1 cellular context compared by ENCODE assay signal in the genomic region with DNA sequence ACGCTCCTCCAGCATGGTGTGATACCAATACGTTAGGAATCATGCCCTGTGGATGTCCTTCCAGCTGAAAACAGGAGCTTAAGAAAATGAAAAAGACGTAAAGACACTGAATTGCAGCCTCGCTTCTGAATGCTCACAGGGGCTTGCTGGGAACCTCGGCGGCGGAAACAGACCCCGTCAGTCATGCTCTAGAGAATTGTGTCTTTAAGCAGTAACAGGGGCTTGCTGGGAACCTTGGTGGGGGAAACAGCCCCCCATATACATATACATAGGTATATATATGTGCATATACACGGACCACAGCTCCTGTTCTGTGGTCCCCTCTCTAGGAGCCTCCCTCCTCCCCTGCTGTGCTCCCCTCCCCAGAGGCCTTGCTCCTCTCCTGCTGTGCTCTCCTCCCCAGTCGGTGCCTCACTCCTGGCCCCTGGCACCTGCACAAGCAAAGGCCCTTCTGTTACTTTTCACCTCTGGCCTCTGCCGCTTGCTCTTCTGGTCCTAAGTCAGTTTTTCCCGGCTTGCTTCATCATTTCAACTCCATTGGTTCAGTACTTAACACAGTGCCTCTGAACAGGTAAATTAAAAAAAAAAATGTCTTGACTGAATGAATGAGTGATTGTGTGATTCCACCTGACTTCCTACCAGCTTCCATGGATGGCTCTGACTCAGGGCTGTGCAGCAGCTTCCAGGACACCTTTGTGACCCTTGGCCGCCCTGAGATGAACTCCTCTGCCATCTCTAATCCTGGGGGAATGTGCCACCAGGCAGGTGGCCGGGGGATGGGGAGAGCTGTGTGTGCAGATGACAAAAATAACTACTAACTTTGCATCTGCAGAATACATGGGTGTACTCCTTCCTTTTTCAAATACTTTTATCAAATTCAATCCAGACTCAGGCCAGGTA.
TF ChIP-seq lines count a peak whose summit lies in the region.

No MANE protein-coding gene starts in this region.

TF ChIP-seq in H1, 55 proteins besides CTCF, POLR2A, EP300 and RAD21:
- TF ChIP-seq TCF12 (IDR thresholded peaks at IDR 0.05; ENCODE audit: low read depth, low read length) (no peak), CBX8 (IDR thresholded peaks at IDR 0.05; ENCODE audit: borderline replicate concordance, low read depth, low read length) (no peak), ASH2L (IDR thresholded peaks at IDR 0.05; ENCODE audit: low read length) (no peak), CHD2 (IDR thresholded peaks at IDR 0.05; ENCODE audit: low read length) (no peak), ZNF274 (IDR thresholded peaks at IDR 0.05; ENCODE audit: borderline replicate concordance, extremely low read depth, low read length) (no peak), RBBP5 (IDR thresholded peaks at IDR 0.05; ENCODE audit: borderline replicate concordance, low read depth, low read length) (no peak), POU5F1 (IDR thresholded peaks at IDR 0.05; ENCODE audit: low read depth, low read length) (no peak), SP2 (IDR thresholded peaks at IDR 0.05; ENCODE audit: low read length) (no peak), PHF8 (conservative IDR thresholded peaks at IDR 0.05; ENCODE audit: low read depth, low read length) (no peak), RXRA (IDR thresholded peaks at IDR 0.05; ENCODE audit: insufficient read depth, low read depth, low read length) (no peak), CHD1 (IDR thresholded peaks at IDR 0.05; ENCODE audit: low read depth, low read length) (no peak), JUND (IDR thresholded peaks at IDR 0.05; ENCODE audit: low read length) (no peak), CEBPB (IDR thresholded peaks at IDR 0.05; ENCODE audit: low read depth, low read length) (no peak), BCL11A (IDR thresholded peaks at IDR 0.05; ENCODE audit: low read depth in 2 of 2, low read length in 2 of 2) (no peak), RFX5 (IDR thresholded peaks at IDR 0.05; ENCODE audit: borderline replicate concordance, low read depth, low read length) (no peak), TBP (IDR thresholded peaks at IDR 0.05; ENCODE audit: low read depth, low read length) (no peak), SP4 (IDR thresholded peaks at IDR 0.05; ENCODE audit: low read length) (no peak), NRF1 (IDR thresholded peaks at IDR 0.05; ENCODE audit: low read depth, low read length) (no peak)
- TF ChIP-seq, protein P1, sequence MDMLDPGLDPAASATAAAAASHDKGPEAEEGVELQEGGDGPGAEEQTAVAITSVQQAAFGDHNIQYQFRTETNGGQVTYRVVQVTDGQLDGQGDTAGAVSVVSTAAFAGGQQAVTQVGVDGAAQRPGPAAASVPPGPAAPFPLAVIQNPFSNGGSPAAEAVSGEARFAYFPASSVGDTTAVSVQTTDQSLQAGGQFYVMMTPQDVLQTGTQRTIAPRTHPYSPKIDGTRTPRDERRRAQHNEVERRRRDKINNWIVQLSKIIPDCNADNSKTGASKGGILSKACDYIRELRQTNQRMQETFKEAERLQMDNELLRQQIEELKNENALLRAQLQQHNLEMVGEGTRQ (IDR thresholded peaks at IDR 0.05; ENCODE audit: low read length), result no peak
